8 cellular contexts compared by ENCODE assay signal in genomic region chr5:69217154-69217731, GRCh38. TPM values are rescaled to one million over a fixed set of nuclear protein-coding genes. Genes with fewer than 3 reads are reported as not detected.
DNase-seq lines count a peak whose midpoint lies in the region; ATAC-seq and TF ChIP-seq lines count a peak whose summit lies in the region.

No MANE protein-coding gene starts in this region.

- peak overlapping the region; percentile 97 to 100 (median 99) for H3K4me3 Mint-ChIP-seq in brain

- H3K36me3 ChIP-seq in Peyer's patch, result no peaks in the 10 kb centered on the region
- H3K36me3 ChIP-seq in mesendoderm (ENCODE audit: control insufficient read depth, insufficient read depth, low read length), result no peaks in the 10 kb centered on the region

- no CpG with 5 or more reads among the region's 15 CpGs for WGBS in mesendoderm (ENCODE audit: extremely low coverage, insufficient coverage, low lambda C conversion rate)

- peaks cover 3% of the 10 kb centered on the region for H3K79me1 ChIP-seq in mesendoderm (ENCODE audit: low read length)

- H3K27me3 ChIP-seq in Peyer's patch, result no peaks in the 10 kb centered on the region
- no peaks in the 10 kb centered on the region for H3K27me3 ChIP-seq in mesendoderm (ENCODE audit: insufficient read depth, low read length, poor library complexity)

- H3K4me3 ChIP-seq in Peyer's patch, result peak overlapping the region; percentile 70 to 100 (median 82)
- no peak overlapping the region for H3K4me3 ChIP-seq in mesendoderm (ENCODE audit: low read length)

- no peak overlapping the region for H3K9ac ChIP-seq in mesendoderm (ENCODE audit: low read length)

- ATAC-seq in GM21515 (IDR thresholded peaks at IDR 0.05; ENCODE audit: unreplicated experiment), result no peak

- peaks cover 0 to 10% (median 0%) of the 10 kb centered on the region in 4 donors for H3K4me1 ChIP-seq in Peyer's patch
- H3K4me1 ChIP-seq in mesendoderm (ENCODE audit: control insufficient read depth, low read depth, low read length), result no peaks in the 10 kb centered on the region

- peak overlapping the region; percentile 93 to 98 (median 98) for H3K27ac Mint-ChIP-seq in brain

- H3K4me2 ChIP-seq in mesendoderm (ENCODE audit: low read length), result no peak overlapping the region

- DNase-seq in NCI-H345 treated with DMSO at 0.1 percent for 48 hours (lab: John Stamatoyannopoulos, UW; ENCODE audit: unreplicated experiment), result peak; percentile 7
- DNase-seq in NCI-H345 (lab: John Stamatoyannopoulos, UW), result no peak
- DNase-seq in Peyer's patch, result peak in 2 of 3 donors; percentile 100
- no peak for DNase-seq in mesendoderm
- peak; percentile 93 for DNase-seq in stimulated activated naive CD4-positive, alpha-beta T cell treated with Interleukin-2 at 50 U/mL for 16 hours (lab: John Stamatoyannopoulos, UW)
- DNase-seq in foreskin melanocyte, result no peak

- H2BK120ac ChIP-seq in mesendoderm (ENCODE audit: low read depth, low read length), result no peak overlapping the region

- no peak overlapping the region for H2AK5ac ChIP-seq in mesendoderm (ENCODE audit: low read length)

- no peak overlapping the region for H2BK15ac ChIP-seq in mesendoderm (replicated peaks; ENCODE audit: low read depth)

- H3K9me3 Mint-ChIP-seq in brain, result peaks cover 0 to 4% (median 2%) of the 10 kb centered on the region in 5 experiments

- H3K27ac ChIP-seq in Peyer's patch (peak overlapping the region; percentile 94 to 99 (median 97)), mesendoderm (ENCODE audit: low read depth, low read length) (no peak overlapping the region)

- no peaks in the 10 kb centered on the region for H3K9me3 ChIP-seq in Peyer's patch

- H3K18ac ChIP-seq in mesendoderm (ENCODE audit: low read length), result no peak overlapping the region

- H4K5ac ChIP-seq in mesendoderm (ENCODE audit: low read length), result no peak overlapping the region

- no peak for TF ChIP-seq POLR2A in Peyer's patch (IDR thresholded peaks at IDR 0.05)

- H3K79me2 ChIP-seq in mesendoderm (ENCODE audit: control insufficient read depth, insufficient read depth, low read length), result peaks cover 6% of the 10 kb centered on the region

- TF ChIP-seq CTCF in Peyer's patch (IDR thresholded peaks at IDR 0.05) (no peak), brain (conservative IDR thresholded peaks at IDR 0.05) (no peak)

- H4K8ac ChIP-seq in mesendoderm (ENCODE audit: low read depth, low read length), result no peak overlapping the region

- peaks cover 8% of the 10 kb centered on the region for H3K27me3 Mint-ChIP-seq in brain

- peak overlapping the region; percentile 42 for H3K56ac ChIP-seq in mesendoderm (ENCODE audit: low read length)

- peaks cover 19% of the 10 kb centered on the region for H3K4me1 Mint-ChIP-seq in brain

- H3K23ac ChIP-seq in mesendoderm (ENCODE audit: low read length), result no peak overlapping the region

- H2BK5ac ChIP-seq in mesendoderm (ENCODE audit: low read length), result no peak overlapping the region

- peaks cover 31% of the 10 kb centered on the region for H3K36me3 Mint-ChIP-seq in brain

- peak overlapping the region; percentile 24 for H3K4ac ChIP-seq in mesendoderm (ENCODE audit: low read depth, low read length)

RNA-seq across cellular contexts. Expression of gene CDK7, which starts 17.4 kb away (rescaled TPM):
- 10 to 100 TPM in 3 of 4 donors, 1 to 10 TPM in 1; 8.2 to 56.0 (median 25.1) TPM for total RNA-seq in Peyer's patch
- 11.5 TPM for polyA plus RNA-seq in brain (ENCODE audit: insufficient read depth, low read depth, low replicate concordance)
- polyA plus RNA-seq in mesendoderm (2013, experiment 1 of 2), result 75.0 TPM
- 74.7 TPM for polyA plus RNA-seq in mesendoderm (2013, experiment 2 of 2)

RNA-seq across cellular contexts. Expression of gene CENPH, which starts 27.9 kb away (rescaled TPM):
- total RNA-seq in Peyer's patch, result 10 to 100 TPM in 1 of 4 donors, 1 to 10 TPM in 3; 2.9 to 11.6 (median 3.9) TPM
- polyA plus RNA-seq in brain (ENCODE audit: insufficient read depth, low read depth, low replicate concordance), result 38.0 TPM
- 52.3 TPM for polyA plus RNA-seq in mesendoderm (2013, experiment 1 of 2)
- 53.4 TPM for polyA plus RNA-seq in mesendoderm (2013, experiment 2 of 2)

RNA-seq across cellular contexts. Expression of gene CCNB1, which starts 50.3 kb away (rescaled TPM):
- total RNA-seq in Peyer's patch, result 10 to 100 TPM in 2 of 4 donors, 1 to 10 TPM in 2; 8.1 to 22.3 (median 11.2) TPM
- 96.9 TPM for polyA plus RNA-seq in brain (ENCODE audit: insufficient read depth, low read depth, low replicate concordance)
- 211 TPM for polyA plus RNA-seq in mesendoderm (2013, experiment 1 of 2)
- 206 TPM for polyA plus RNA-seq in mesendoderm (2013, experiment 2 of 2)

Comparison
In these comparisons a context has a peak if more than half of its experiments do, and no peak if none do; other contexts are left out.
1. DNase-seq: peak in NCI-H345 treated with DMSO at 0.1 percent for 48 hours (single experiment), Peyer's patch (2 of 3) and stimulated activated naive CD4-positive, alpha-beta T cell treated with Interleukin-2 at 50 U/mL for 16 hours (single experiment); none in NCI-H345 (single experiment), mesendoderm (single experiment) and foreskin melanocyte (single experiment).